Comparison of ENCODE assay signal across 17 cellular contexts in genomic region chr1:228795578-228795977, GRCh38.
"Had no signal": no experiment of that assay in that cellular context is flagged by ENCODE, and none has a peak within 500 bp of the region (broad histone marks: within the 10 kb centered on the region; RNA-seq: fewer than 3 reads in every experiment).

No MANE protein-coding gene starts in this region.

- H3K4me3 Mint-ChIP-seq: activated B cell treated with CpG ODN at 0.5 μM for 24 hours; activated T-cell treated with anti-CD3 and anti-CD28 coated beads, Interleukin-2, amount 50 U/mL, for 72 hours; nephron had no signal

- H3K4me3 ChIP-seq: adrenal gland, breast epithelium, left ventricle myocardium inferior, SK-N-MC, tibial artery had no signal

- H3K27me3 Mint-ChIP-seq: activated B cell treated with CpG ODN at 0.5 μM for 24 hours had no signal

- H3K27me3 ChIP-seq: adrenal gland, breast epithelium, tibial artery had no signal

- DNase-seq: activated B cell treated with CpG ODN at 0.5 μM for 24 hours; activated gamma-delta T cell treated with Interleukin-2 at 50 U/mL for 16 hours; adrenal gland; cerebellar nuclear complex; effector CD4-positive, alpha-beta T cell; immature natural killer cell; kidney glomerular epithelial cell; left ventricle myocardium inferior; mammary epithelial cell; midbrain; substantia nigra; T-helper 9 cell; tibial artery had no signal

- H3K9me3 Mint-ChIP-seq: nephron had no signal

- H3K4me1 Mint-ChIP-seq: activated B cell treated with CpG ODN at 0.5 μM for 24 hours had no signal

- H3K36me3 ChIP-seq: adrenal gland, breast epithelium, left ventricle myocardium inferior, tibial artery had no signal

- H3K27ac ChIP-seq: adrenal gland, breast epithelium, left ventricle myocardium inferior, SK-N-MC, tibial artery had no signal

- H3K9me3 ChIP-seq: adrenal gland, breast epithelium, tibial artery had no signal

- H3K27ac Mint-ChIP-seq: activated B cell treated with CpG ODN at 0.5 μM for 24 hours; activated T-cell treated with anti-CD3 and anti-CD28 coated beads, Interleukin-2, amount 50 U/mL, for 72 hours; immature natural killer cell; nephron had no signal

- H3K4me1 ChIP-seq: breast epithelium, left ventricle myocardium inferior, tibial artery had no signal
